Comparison of ENCODE assay signal across 11 cellular contexts in genomic region chr1:27816921-27817630, GRCh38. TPM values are rescaled to one million over a fixed set of nuclear protein-coding genes. Genes with fewer than 3 reads are reported as not detected.
DNase-seq lines count a peak whose midpoint lies in the region; ATAC-seq and TF ChIP-seq lines count a peak whose summit lies in the region.
"Had no signal": no experiment of that assay in that cellular context is flagged by ENCODE, and none has a peak within 500 bp of the region (broad histone marks: within the 10 kb centered on the region; RNA-seq: fewer than 3 reads in every experiment).

No MANE protein-coding gene starts in this region.

- H3K4me3 ChIP-seq in AG04449 (ENCODE audit: low read depth, low read length) (no peak overlapping the region), SJSA1 (no peak overlapping the region), osteoblast (ENCODE audit: insufficient read depth, low read length) (no peak overlapping the region)

- H3K4me1 Mint-ChIP-seq in glutamatergic neuron (ENCODE audit: low read depth, unreplicated experiment) = no peaks in the 10 kb centered on the region
- H3K4me1 Mint-ChIP-seq: CD4-positive, alpha-beta memory T cell had no signal

- no peaks in the 10 kb centered on the region for H3K36me3 Mint-ChIP-seq in glutamatergic neuron (ENCODE audit: unreplicated experiment)

- no peaks in the 10 kb centered on the region for H3K9me3 ChIP-seq in SJSA1 (replicated peaks)
- H3K9me3 ChIP-seq in osteoblast (ENCODE audit: low read depth, low read length) = no peaks in the 10 kb centered on the region

- H4K20me1 ChIP-seq in osteoblast (ENCODE audit: insufficient read depth, low read length) = no peaks in the 10 kb centered on the region

- no peak for ATAC-seq in HG03196 (IDR thresholded peaks at IDR 0.05; ENCODE audit: unreplicated experiment)
- no peak for ATAC-seq in HG03378 (IDR thresholded peaks at IDR 0.05; ENCODE audit: unreplicated experiment)

- H3K4me3 Mint-ChIP-seq in glutamatergic neuron (ENCODE audit: unreplicated experiment) = no peak overlapping the region
- H3K4me3 Mint-ChIP-seq: CD4-positive, alpha-beta memory T cell had no signal

- DNase-seq in AG04449 (ENCODE audit: low read depth, low spot score) = peak; percentile 69
- DNase-seq in SJSA1 (ENCODE audit: low read depth in 1 of 2, low spot score in 2 of 2) = peak; percentile 78 to 83
- no peak for DNase-seq in glutamatergic neuron
- DNase-seq in osteoblast (ENCODE audit: insufficient read length, low spot score, missing footprints) = peak; percentile 74
- DNase-seq in COLO829 (ENCODE audit: low spot score) = no peak
- no peak for DNase-seq in GM13976 (ENCODE audit: low spot score)
- DNase-seq: CD4-positive, alpha-beta memory T cell; stimulated activated CD8-positive, alpha-beta memory T cell treated with anti-CD3 and anti-CD28 coated beads, Interleukin-4, amount 100 ng/mL, for 48 hours had no signal

- H3K27me3 Mint-ChIP-seq in glutamatergic neuron (ENCODE audit: unreplicated experiment) = no peaks in the 10 kb centered on the region
- H3K27me3 Mint-ChIP-seq: CD4-positive, alpha-beta memory T cell had no signal

- CTCF ChIA-PET in AG04449 (lab: Yijun Ruan, JAX) = interaction anchor here (0.9 to 1.3 kb wide), 2 partner anchors 13 to 92 kb away, joined by 3 to 5 read pairs; partner anchors contain the start of genes FAM76A and PPP1R8

- H3K27ac ChIP-seq in SJSA1 (peak overlapping the region; percentile 68), osteoblast (ENCODE audit: low read depth, low read length) (peak overlapping the region; percentile 78)
- H3K27ac ChIP-seq: HL-60 had no signal

- H3K4me1 ChIP-seq in SJSA1 (replicated peaks) = peaks cover 14% of the 10 kb centered on the region
- peaks cover 11% of the 10 kb centered on the region for H3K4me1 ChIP-seq in osteoblast (ENCODE audit: insufficient read depth, low read length)

- TF ChIP-seq CTCF in AG04449 (IDR thresholded peaks at IDR 0.05; ENCODE audit: insufficient read depth, low read length, missing control alignments) = no peak
- TF ChIP-seq CTCF in glutamatergic neuron (IDR thresholded peaks at IDR 0.05; ENCODE audit: partially characterized antibody, unreplicated experiment) = no peak
- TF ChIP-seq CTCF in osteoblast (IDR thresholded peaks at IDR 0.05; ENCODE audit: extremely low read depth, low read depth, low read length) = no peak
- TF ChIP-seq CTCF in GM13976 (IDR thresholded peaks at IDR 0.05; ENCODE audit: borderline replicate concordance, control extremely low read depth, extremely low read depth, insufficient read depth, missing control alignments) = no peak

- H3K4me2 ChIP-seq in osteoblast (ENCODE audit: insufficient read depth, low read length) = peak overlapping the region; percentile 63

- POLR2A ChIA-PET in AG04449 (lab: Yijun Ruan, JAX) = no interaction called here

- in situ Hi-C loops in GM13976 (cut with MboI; ENCODE audit: low sequenced_read_pairs, unreplicated experiment) = no loop called here

- H3K27ac Mint-ChIP-seq in glutamatergic neuron (ENCODE audit: unreplicated experiment) = peak overlapping the region; percentile 68

- H3K79me2 ChIP-seq in osteoblast (ENCODE audit: insufficient read depth, low read length) = no peaks in the 10 kb centered on the region

- no peaks in the 10 kb centered on the region for H3K9me3 Mint-ChIP-seq in glutamatergic neuron (ENCODE audit: unreplicated experiment)
- H3K9me3 Mint-ChIP-seq: CD4-positive, alpha-beta memory T cell had no signal

- H3K36me3 ChIP-seq in SJSA1 (peaks cover 58% of the 10 kb centered on the region), osteoblast (ENCODE audit: insufficient read depth, low read length) (peaks cover 53% of the 10 kb centered on the region)

- no peak overlapping the region for H2AFZ ChIP-seq in osteoblast (ENCODE audit: low read length)

- H3K27me3 ChIP-seq in SJSA1 (replicated peaks) (no peaks in the 10 kb centered on the region), osteoblast (ENCODE audit: insufficient read depth, low read length) (no peaks in the 10 kb centered on the region)

RNA-seq across cellular contexts. Expression of gene PPP1R8, which starts 13.5 kb away (rescaled TPM):
- 33.5 and 60.0 TPM in 2 replicates for total RNA-seq in SJSA1 (2014; rRNA removed; shearing (Covaris generic))
- total RNA-seq in glutamatergic neuron (ENCODE audit: unreplicated experiment) (60.2 TPM), osteoblast (29.7 and 34.2 TPM in 2 replicates)

RNA-seq across cellular contexts. Expression of gene STX12, which starts 44.1 kb away (rescaled TPM):
- 67.5 and 76.5 TPM in 2 replicates for total RNA-seq in SJSA1 (2014; rRNA removed; shearing (Covaris generic))
- total RNA-seq in glutamatergic neuron (ENCODE audit: unreplicated experiment) = 47.7 TPM
- total RNA-seq in osteoblast = 61.6 and 67.0 TPM in 2 replicates

RNA-seq across cellular contexts. Expression of gene THEMIS2, which starts 55.3 kb away (rescaled TPM):
- 0.09 and 1.7 TPM in 2 replicates for total RNA-seq in SJSA1 (2014; rRNA removed; shearing (Covaris generic))
- total RNA-seq in glutamatergic neuron (ENCODE audit: unreplicated experiment) = 4.6 TPM
- total RNA-seq in osteoblast = 16.8 and 17.4 TPM in 2 replicates

Comparison
In these comparisons a context has a peak if more than half of its experiments do, and no peak if none do; other contexts are left out.
1. DNase-seq: peak in AG04449 (single experiment), SJSA1 (2 of 2) and osteoblast (single experiment); none in glutamatergic neuron (single experiment), COLO829 (single experiment) and GM13976 (single experiment).